8 cellular contexts compared by ENCODE assay signal in genomic region chr1:111141245-111141644, GRCh38. TPM values are rescaled to one million over a fixed set of nuclear protein-coding genes. Genes with fewer than 3 reads are reported as not detected.
DNase-seq lines count a peak whose midpoint lies in the region; ATAC-seq and TF ChIP-seq lines count a peak whose summit lies in the region.

No MANE protein-coding gene starts in this region.

- H4K20me1 ChIP-seq in GM23338 (replicated peaks; ENCODE audit: insufficient read depth), result no peaks in the 10 kb centered on the region; the same call in 1 of the 2 replicates
- H4K20me1 ChIP-seq in fibroblast of lung (ENCODE audit: control insufficient read depth, extremely low read depth, insufficient read depth, low read length), result no peaks in the 10 kb centered on the region

- DNase-seq in GM23338 (ENCODE audit: low spot score) (no peak), SK-N-MC (ENCODE audit: low read depth, low spot score) (no peak), fibroblast of lung (ENCODE audit: low read depth in 2 of 2) (no peak), skeletal muscle cell (ENCODE audit: low read depth) (no peak), epidermal melanocyte (ENCODE audit: insufficient read length, low spot score) (no peak), glomerular visceral epithelial cell (ENCODE audit: extremely low spot score) (no peak), GF-D8 (lab: John Stamatoyannopoulos, UW) (no peak)
- no peak for DNase-seq in activated effector memory CD4-positive, alpha-beta T cell treated with anti-CD3 and anti-CD28 coated beads, Interleukin-2, amount 50 U/mL, for 16 hours

- H3K9me3 ChIP-seq in SK-N-MC (ENCODE audit: low read depth, low read length) (no peaks in the 10 kb centered on the region), fibroblast of lung (ENCODE audit: control insufficient read depth, insufficient read depth, low read depth, low read length) (no peaks in the 10 kb centered on the region)

- H2AFZ ChIP-seq in GM23338 (no peak overlapping the region), fibroblast of lung (ENCODE audit: low read length) (no peak overlapping the region)

- no peaks in the 10 kb centered on the region for H3F3A ChIP-seq in GM23338 (replicated peaks; ENCODE audit: low read depth)

- H3K9me2 ChIP-seq in GM23338 (ENCODE audit: insufficient read depth), result no peaks in the 10 kb centered on the region

- H3K27ac ChIP-seq in GM23338 (ENCODE audit: low read depth), result no peak overlapping the region
- no peak overlapping the region for H3K27ac ChIP-seq in SK-N-MC
- H3K27ac ChIP-seq in fibroblast of lung (ENCODE audit: insufficient read depth, low read length), result no peak overlapping the region

- no peak for ATAC-seq in GM23338

- peaks cover 8% of the 10 kb centered on the region for H3K36me3 Mint-ChIP-seq in GM23338 (ENCODE audit: low read depth)

- peak overlapping the region; percentile 88 for H3K9ac ChIP-seq in SK-N-MC (ENCODE audit: insufficient read length)
- H3K9ac ChIP-seq in fibroblast of lung (ENCODE audit: insufficient read depth, low read length), result no peak overlapping the region

- no peak for TF ChIP-seq CTCF in GM23338 (conservative IDR thresholded peaks at IDR 0.05; ENCODE audit: low read depth in 2 of 2)
- no peak for TF ChIP-seq CTCF in fibroblast of lung (conservative IDR thresholded peaks at IDR 0.05 in 1 of 2, IDR thresholded peaks at IDR 0.05 in 1 of 2; ENCODE audit: low read depth in 1 of 2, low read length in 2 of 2)

- H3K4me1 ChIP-seq in GM23338 (ENCODE audit: insufficient read depth), result peaks cover 20% of the 10 kb centered on the region
- H3K4me1 ChIP-seq in fibroblast of lung (ENCODE audit: control insufficient read depth, extremely low read depth, insufficient read depth, low read length), result no peaks in the 10 kb centered on the region

- peaks cover 6% of the 10 kb centered on the region; the same call in 1 of the 2 replicates for H3K36me3 ChIP-seq in GM23338 (ENCODE audit: insufficient read depth)
- H3K36me3 ChIP-seq in SK-N-MC (ENCODE audit: insufficient read depth, low read length), result peaks cover 12% of the 10 kb centered on the region
- peaks cover 4% of the 10 kb centered on the region for H3K36me3 ChIP-seq in fibroblast of lung (ENCODE audit: control insufficient read depth, insufficient read depth, low read length)

- peaks cover 2% of the 10 kb centered on the region for H3K27me3 Mint-ChIP-seq in GM23338 (ENCODE audit: insufficient read depth, low read depth, poor library complexity)

- no peaks in the 10 kb centered on the region for H3K27me3 ChIP-seq in GM23338 (ENCODE audit: insufficient read depth)
- no peaks in the 10 kb centered on the region for H3K27me3 ChIP-seq in fibroblast of lung (ENCODE audit: control insufficient read depth, insufficient read depth, low read length)

- peak overlapping the region; percentile 89 for H3K4me2 ChIP-seq in GM23338
- H3K4me2 ChIP-seq in fibroblast of lung (ENCODE audit: extremely low read depth, insufficient read depth, low read length), result peak overlapping the region; percentile 76

- no peaks in the 10 kb centered on the region for H3K9me3 Mint-ChIP-seq in GM23338

- no peak overlapping the region for H3K27ac Mint-ChIP-seq in GM23338

- H3K4me3 Mint-ChIP-seq in GM23338, result peak overlapping the region; percentile 96

- H3K4me1 Mint-ChIP-seq in GM23338, result peaks cover 32% of the 10 kb centered on the region

- H3K4me3 ChIP-seq in GM23338, result peak overlapping the region; percentile 76
- H3K4me3 ChIP-seq in SK-N-MC, result peak overlapping the region; percentile 92
- H3K4me3 ChIP-seq in fibroblast of lung (replicated peaks in 1 of 4; ENCODE audit: control extremely low read depth in 1 of 4, insufficient read depth in 1 of 4, low read depth in 3 of 4, low read length in 4 of 4), result peak overlapping the region; percentile 94 to 97 (median 97)
- H3K4me3 ChIP-seq in skeletal muscle cell (ENCODE audit: low read depth, low read length), result peak overlapping the region; percentile 87

- H3K79me2 ChIP-seq in GM23338 (replicated peaks; ENCODE audit: insufficient read depth), result peaks cover 70% of the 10 kb centered on the region
- H3K79me2 ChIP-seq in fibroblast of lung (ENCODE audit: control insufficient read depth, insufficient read depth, low read length), result peaks cover 58% of the 10 kb centered on the region

TF ChIP-seq in GM23338, 12 proteins besides CTCF, POLR2A, EP300 and RAD21:
- TF ChIP-seq ETS1 (IDR thresholded peaks at IDR 0.05) (no peak), ZNF331 (CRISPR knock-in tag; IDR thresholded peaks at IDR 0.05; ENCODE audit: low read depth) (no peak), NANOG (IDR thresholded peaks at IDR 0.05; ENCODE audit: borderline replicate concordance) (no peak), POLR2AphosphoS5 (IDR thresholded peaks at IDR 0.05; ENCODE audit: low read depth) (no peak), REST (IDR thresholded peaks at IDR 0.05; ENCODE audit: unreplicated experiment) (no peak), EZH2 (IDR thresholded peaks at IDR 0.05; ENCODE audit: low read depth, unreplicated experiment) (no peak)

RNA-seq across cellular contexts. Expression of gene CEPT1, which starts 1.2 kb away (rescaled TPM):
- total RNA-seq in GM23338 (2014; rRNA removed; shearing (Covaris generic)), result 33.5 and 39.5 TPM in 2 replicates
- 14.3 and 17.3 TPM in 2 replicates for polyA plus RNA-seq in GM23338 (2016; fragmentation: Nextera tagmentation; extraction: Ambion mirVana)
- total RNA-seq in fibroblast of lung, result 74.5 and 90.4 TPM in 2 replicates
- polyA plus RNA-seq in fibroblast of lung, result 20.7 and 26.4 TPM in 2 replicates
- polyA plus RNA-seq in fibroblast of lung (2012), result 12.0 and 13.4 TPM in 2 replicates
- polyA minus RNA-seq in fibroblast of lung (ENCODE audit: low replicate concordance), result 4.3 and 6.2 TPM in 2 replicates

RNA-seq across cellular contexts. Expression of gene DRAM2, which starts 1.4 kb away (rescaled TPM):
- total RNA-seq in GM23338 (2014; rRNA removed; shearing (Covaris generic)), result 45.9 and 74.6 TPM in 2 replicates
- polyA plus RNA-seq in GM23338 (2016; fragmentation: Nextera tagmentation; extraction: Ambion mirVana), result 22.9 TPM in 2 replicates
- 107 and 115 TPM in 2 replicates for total RNA-seq in fibroblast of lung
- 47.8 and 75.8 TPM in 2 replicates for polyA plus RNA-seq in fibroblast of lung
- polyA plus RNA-seq in fibroblast of lung (2012), result 29.8 and 40.5 TPM in 2 replicates
- polyA minus RNA-seq in fibroblast of lung (ENCODE audit: low replicate concordance), result 19.1 and 98.6 TPM in 2 replicates

RNA-seq across cellular contexts. Expression of gene DENND2D, which starts 59.2 kb away (rescaled TPM):
- total RNA-seq in GM23338 (2014; rRNA removed; shearing (Covaris generic)), result 3.0 and 5.9 TPM in 2 replicates
- polyA plus RNA-seq in GM23338 (2016; fragmentation: Nextera tagmentation; extraction: Ambion mirVana) (2.5 and 3.4 TPM in 2 replicates), fibroblast of lung (2.2 and 2.5 TPM in 2 replicates)
- 15.7 and 19.5 TPM in 2 replicates for total RNA-seq in fibroblast of lung
- 2.3 and 2.9 TPM in 2 replicates for polyA plus RNA-seq in fibroblast of lung (2012)
- polyA minus RNA-seq in fibroblast of lung (ENCODE audit: low replicate concordance), result 1.2 and 1.7 TPM in 2 replicates
